18 cellular contexts compared by ENCODE assay signal in the genomic region with DNA sequence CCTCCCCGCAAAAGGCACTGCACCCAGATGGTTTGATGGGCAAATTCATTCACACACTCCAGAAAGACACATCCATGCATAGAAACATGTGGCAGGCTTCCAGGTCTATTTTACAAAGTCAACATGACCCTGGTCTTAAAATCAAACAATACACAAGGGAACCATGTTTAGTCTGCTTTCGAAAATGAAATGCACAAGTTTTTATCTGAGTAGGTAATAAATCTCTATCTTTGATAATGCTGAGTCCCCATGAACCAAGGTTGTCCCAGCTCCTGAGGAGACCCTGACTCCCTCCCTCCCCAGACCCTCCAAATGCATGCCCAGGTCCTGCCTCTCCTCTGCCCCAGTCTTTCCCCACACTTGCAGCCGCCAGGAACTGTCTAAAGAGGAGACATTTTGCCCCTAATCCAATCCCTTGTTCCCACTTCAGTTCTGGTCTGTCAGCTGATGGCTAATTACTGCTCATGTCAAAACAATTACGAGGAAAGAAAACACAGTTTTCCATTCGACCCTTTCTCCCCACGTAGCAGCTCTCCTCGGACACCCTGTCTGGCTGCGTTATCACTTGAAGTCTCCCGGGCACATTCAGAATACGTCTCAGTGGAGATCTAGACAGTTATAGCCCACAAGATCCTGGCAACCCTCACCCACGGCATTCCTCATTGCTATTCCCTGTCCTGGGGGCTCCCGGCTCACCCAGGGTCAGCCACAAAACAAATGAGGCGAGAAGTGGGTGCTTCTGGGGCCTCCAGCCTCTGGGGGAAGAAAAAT.
DNase-seq lines count a peak whose midpoint lies in the region; ATAC-seq, FAIRE-seq and TF ChIP-seq lines count a peak whose summit lies in the region.
"Had no signal": no experiment of that assay in that cellular context is flagged by ENCODE, and none has a peak within 500 bp of the region (broad histone marks: within the 10 kb centered on the region; RNA-seq: fewer than 3 reads in every experiment).

No MANE protein-coding gene starts in this region.

- no peak overlapping the region for H3K4me3 Mint-ChIP-seq in endodermal cell
- H3K4me3 Mint-ChIP-seq in natural killer cell treated with Interleukin-12 subunit alpha and Interleukin-12 subunit beta and Interleukin-15 and Interleukin-18, amount 100 ng/mL, for 72 hours, result no peak overlapping the region
- H3K4me3 Mint-ChIP-seq: activated CD4-positive, alpha-beta T cell treated with anti-CD3 and anti-CD28 coated beads, Interleukin-2, amount 10 ng/mL, durations not matched to agents 7 days and 5 days; activated naive CD8-positive, alpha-beta T cell treated with anti-CD3 and anti-CD28 coated beads, Interleukin-2, amount 10 ng/mL, durations not matched to agents 7 days and 5 days; activated T-cell treated with anti-CD3 and anti-CD28 coated beads, Interleukin-2, amount 50 U/mL, for 24 hours; CD4-positive, CD25-positive, alpha-beta regulatory T cell had no signal

- WGBS in endodermal cell (ENCODE audit: insufficient coverage in 1 of 2, insufficient read length in 1 of 2), 2 experiments, result 90 to 91% methylated on average over 10 to 12 of the region's 13 CpGs

- no peaks in the 10 kb centered on the region for H3K36me3 ChIP-seq in endodermal cell (ENCODE audit: control insufficient read depth, insufficient read depth, low read length)
- no peaks in the 10 kb centered on the region for H3K36me3 ChIP-seq in stomach smooth muscle (ENCODE audit: control insufficient read depth in 2 of 2, insufficient read depth in 2 of 2, low read length in 2 of 2)

- TF ChIP-seq CTCF in endodermal cell (conservative IDR thresholded peaks at IDR 0.05), result no peak

- FAIRE-seq in H54 (lab: Jason Lieb, UNC), result no peak
- FAIRE-seq: colon had no signal

- H3K9ac ChIP-seq in endodermal cell (ENCODE audit: extremely low read depth, low read length, poor library complexity, severe bottlenecking) (no peak overlapping the region), stomach smooth muscle (ENCODE audit: low read length in 2 of 2) (peak overlapping the region in 1 of 2 donors; percentile 1)

- DNase-seq in NCI-H526 (lab: John Stamatoyannopoulos, UW) (peak; percentile 22 to 54), endodermal cell (peak; percentile 51), H54 (ENCODE audit: insufficient read length, low spot score) (no peak), HUDEP-2 (lab: John Stamatoyannopoulos, UW; ENCODE audit: unreplicated experiment in 76 of 76) (no peak), RKO (ENCODE audit: low spot score) (no peak), epidermal melanocyte (ENCODE audit: insufficient read length, low spot score) (no peak)
- peak; percentile 2 for DNase-seq in natural killer cell treated with Interleukin-12 subunit alpha and Interleukin-12 subunit beta and Interleukin-15 and Interleukin-18, amount 100 ng/mL, for 72 hours (ENCODE audit: low spot score)
- DNase-seq: activated CD4-positive, alpha-beta T cell treated with anti-CD3 and anti-CD28 coated beads, Interleukin-2, amount 10 ng/mL, durations not matched to agents 7 days and 5 days; activated naive CD8-positive, alpha-beta T cell treated with anti-CD3 and anti-CD28 coated beads, Interleukin-2, amount 10 ng/mL, durations not matched to agents 7 days and 5 days; activated T-cell treated with anti-CD3 and anti-CD28 coated beads, Interleukin-2, amount 50 U/mL, for 24 hours; CD4-positive, CD25-positive, alpha-beta regulatory T cell; NCI-H1930; NCI-H748 treated with DMSO at 0.1 percent for 48 hours; SIG-M5; T-helper 9 cell had no signal

- H3K4me3 ChIP-seq in endodermal cell (ENCODE audit: low read length) (no peak overlapping the region), stomach smooth muscle (ENCODE audit: low read length in 2 of 2) (no peak overlapping the region)

- ATAC-seq in natural killer cell treated with Interleukin-12 subunit alpha and Interleukin-12 subunit beta and Interleukin-15 and Interleukin-18, amount 100 ng/mL, for 72 hours, result no peak
- ATAC-seq: left lobe of liver had no signal

- H3K4me1 ChIP-seq in endodermal cell (ENCODE audit: control insufficient read depth, insufficient read depth, low read length) (no peaks in the 10 kb centered on the region), stomach smooth muscle (ENCODE audit: control insufficient read depth, insufficient read depth, low read length) (peaks cover 11% of the 10 kb centered on the region)

- H3K9me3 ChIP-seq in endodermal cell (ENCODE audit: control insufficient read depth, low read length) (no peaks in the 10 kb centered on the region), stomach smooth muscle (ENCODE audit: control insufficient read depth in 2 of 2, low read length in 2 of 2) (no peaks in the 10 kb centered on the region)

- no peaks in the 10 kb centered on the region for H3K9me3 Mint-ChIP-seq in endodermal cell
- no peaks in the 10 kb centered on the region for H3K9me3 Mint-ChIP-seq in natural killer cell treated with Interleukin-12 subunit alpha and Interleukin-12 subunit beta and Interleukin-15 and Interleukin-18, amount 100 ng/mL, for 72 hours
- H3K9me3 Mint-ChIP-seq: activated CD4-positive, alpha-beta T cell treated with anti-CD3 and anti-CD28 coated beads, Interleukin-2, amount 10 ng/mL, durations not matched to agents 7 days and 5 days; activated naive CD8-positive, alpha-beta T cell treated with anti-CD3 and anti-CD28 coated beads, Interleukin-2, amount 10 ng/mL, durations not matched to agents 7 days and 5 days; activated T-cell treated with anti-CD3 and anti-CD28 coated beads, Interleukin-2, amount 50 U/mL, for 24 hours; CD4-positive, CD25-positive, alpha-beta regulatory T cell had no signal

- H3K27ac ChIP-seq in endodermal cell (ENCODE audit: low read depth, low read length), result no peak overlapping the region
- peak overlapping the region; percentile 55 for H3K27ac ChIP-seq in stomach smooth muscle (ENCODE audit: low read length)

- no peak for TF ChIP-seq POLR2A in H54 (IDR thresholded peaks at IDR 0.05; ENCODE audit: low read depth, low read length)

- H3K27ac Mint-ChIP-seq in endodermal cell, result no peak overlapping the region
- peak overlapping the region in 1 of 2 donors; percentile 13 for H3K27ac Mint-ChIP-seq in natural killer cell treated with Interleukin-12 subunit alpha and Interleukin-12 subunit beta and Interleukin-15 and Interleukin-18, amount 100 ng/mL, for 72 hours
- H3K27ac Mint-ChIP-seq: activated CD4-positive, alpha-beta T cell treated with anti-CD3 and anti-CD28 coated beads, Interleukin-2, amount 10 ng/mL, durations not matched to agents 7 days and 5 days; activated naive CD8-positive, alpha-beta T cell treated with anti-CD3 and anti-CD28 coated beads, Interleukin-2, amount 10 ng/mL, durations not matched to agents 7 days and 5 days; activated T-cell treated with anti-CD3 and anti-CD28 coated beads, Interleukin-2, amount 50 U/mL, for 24 hours; CD4-positive, CD25-positive, alpha-beta regulatory T cell had no signal

- H3K27me3 ChIP-seq in endodermal cell (ENCODE audit: control insufficient read depth, insufficient read depth, low read length, poor library complexity, severe bottlenecking) (no peaks in the 10 kb centered on the region), stomach smooth muscle (ENCODE audit: control insufficient read depth in 1 of 2, insufficient read depth in 2 of 2, low read length in 2 of 2) (no peaks in the 10 kb centered on the region)

- peaks cover 2% of the 10 kb centered on the region for H3K27me3 Mint-ChIP-seq in endodermal cell (ENCODE audit: insufficient read depth)
- H3K27me3 Mint-ChIP-seq in natural killer cell treated with Interleukin-12 subunit alpha and Interleukin-12 subunit beta and Interleukin-15 and Interleukin-18, amount 100 ng/mL, for 72 hours, result no peaks in the 10 kb centered on the region
- H3K27me3 Mint-ChIP-seq: activated CD4-positive, alpha-beta T cell treated with anti-CD3 and anti-CD28 coated beads, Interleukin-2, amount 10 ng/mL, durations not matched to agents 7 days and 5 days; activated naive CD8-positive, alpha-beta T cell treated with anti-CD3 and anti-CD28 coated beads, Interleukin-2, amount 10 ng/mL, durations not matched to agents 7 days and 5 days; activated T-cell treated with anti-CD3 and anti-CD28 coated beads, Interleukin-2, amount 50 U/mL, for 24 hours; CD4-positive, CD25-positive, alpha-beta regulatory T cell had no signal

- no peaks in the 10 kb centered on the region for H3K36me3 Mint-ChIP-seq in endodermal cell (ENCODE audit: low read depth)
- H3K36me3 Mint-ChIP-seq in natural killer cell treated with Interleukin-12 subunit alpha and Interleukin-12 subunit beta and Interleukin-15 and Interleukin-18, amount 100 ng/mL, for 72 hours, result no peaks in the 10 kb centered on the region
- H3K36me3 Mint-ChIP-seq: activated naive CD8-positive, alpha-beta T cell treated with anti-CD3 and anti-CD28 coated beads, Interleukin-2, amount 10 ng/mL, durations not matched to agents 7 days and 5 days; CD4-positive, CD25-positive, alpha-beta regulatory T cell had no signal

- H3K4me1 Mint-ChIP-seq in endodermal cell, result peaks cover 13% of the 10 kb centered on the region
- peaks cover 22 to 28% of the 10 kb centered on the region in 2 donors for H3K4me1 Mint-ChIP-seq in natural killer cell treated with Interleukin-12 subunit alpha and Interleukin-12 subunit beta and Interleukin-15 and Interleukin-18, amount 100 ng/mL, for 72 hours (ENCODE audit: low read depth in 2 of 2)
- H3K4me1 Mint-ChIP-seq: activated CD4-positive, alpha-beta T cell treated with anti-CD3 and anti-CD28 coated beads, Interleukin-2, amount 10 ng/mL, durations not matched to agents 7 days and 5 days; activated naive CD8-positive, alpha-beta T cell treated with anti-CD3 and anti-CD28 coated beads, Interleukin-2, amount 10 ng/mL, durations not matched to agents 7 days and 5 days; CD4-positive, CD25-positive, alpha-beta regulatory T cell had no signal

Comparison
In these comparisons a context has a peak if more than half of its experiments do, and no peak if none do; other contexts are left out.
1. DNase-seq: peak in NCI-H526 (2 of 2), endodermal cell (single experiment) and natural killer cell treated with Interleukin-12 subunit alpha and Interleukin-12 subunit beta and Interleukin-15 and Interleukin-18, amount 100 ng/mL, for 72 hours (single experiment); none in H54 (single experiment), HUDEP-2 (0 of 76), RKO (single experiment) and epidermal melanocyte (single experiment).